22 cellular contexts compared by ENCODE assay signal in genomic region chr11:92035488-92035887, GRCh38.
"Had no signal": no experiment of that assay in that cellular context is flagged by ENCODE, and none has a peak within 500 bp of the region (broad histone marks: within the 10 kb centered on the region; RNA-seq: fewer than 3 reads in every experiment).

No MANE protein-coding gene starts in this region.

- H3K4me1 Mint-ChIP-seq: activated naive CD8-positive, alpha-beta T cell treated with anti-CD3 and anti-CD28 coated beads, Interleukin-2, amount 10 ng/mL, durations not matched to agents 7 days and 5 days; mesothelial cell of epicardium; naive thymus-derived CD8-positive, alpha-beta T cell; neural progenitor cell; stimulated activated naive B cell treated with anti-CD40 and anti-IgM and Interleukin-4, amounts not matched to agents 10 μg/mL and 1 μg/mL and 100 μg/mL, for 72 hours had no signal

- H3K4me1 ChIP-seq: heart right ventricle, left lung, neural progenitor cell, testis, upper lobe of right lung had no signal

- H3K4me3 Mint-ChIP-seq: activated naive CD4-positive, alpha-beta T cell treated with anti-CD3 and anti-CD28 coated beads for 36 hours; activated naive CD8-positive, alpha-beta T cell treated with anti-CD3 and anti-CD28 coated beads, Interleukin-2, amount 10 ng/mL, durations not matched to agents 7 days and 5 days; activated T-cell treated with anti-CD3 and anti-CD28 coated beads, Interleukin-2, amount 50 U/mL, for 72 hours; mesothelial cell of epicardium; naive thymus-derived CD8-positive, alpha-beta T cell; neural progenitor cell; stimulated activated naive B cell treated with anti-CD40 and anti-IgM and Interleukin-4, amounts not matched to agents 10 μg/mL and 1 μg/mL and 100 μg/mL, for 72 hours had no signal

- H3K9me3 Mint-ChIP-seq: neural progenitor cell had no signal

- ATAC-seq: activated T-cell treated with anti-CD3 and anti-CD28 coated beads, Interleukin-2, amount 50 U/mL, for 72 hours; heart right ventricle; left lung; naive thymus-derived CD8-positive, alpha-beta T cell; stimulated activated naive B cell treated with anti-CD40 and anti-IgM and Interleukin-4, amounts not matched to agents 10 μg/mL and 1 μg/mL and 100 μg/mL, for 72 hours; upper lobe of right lung had no signal

- H3K27me3 ChIP-seq: heart right ventricle, left lung, neural progenitor cell, testis, upper lobe of right lung had no signal

- H3K36me3 Mint-ChIP-seq: activated naive CD8-positive, alpha-beta T cell treated with anti-CD3 and anti-CD28 coated beads, Interleukin-2, amount 10 ng/mL, durations not matched to agents 7 days and 5 days; mesothelial cell of epicardium; naive thymus-derived CD8-positive, alpha-beta T cell; neural progenitor cell; stimulated activated naive B cell treated with anti-CD40 and anti-IgM and Interleukin-4, amounts not matched to agents 10 μg/mL and 1 μg/mL and 100 μg/mL, for 72 hours had no signal

- H3K27ac Mint-ChIP-seq: activated naive CD4-positive, alpha-beta T cell treated with anti-CD3 and anti-CD28 coated beads for 36 hours; activated naive CD8-positive, alpha-beta T cell treated with anti-CD3 and anti-CD28 coated beads, Interleukin-2, amount 10 ng/mL, durations not matched to agents 7 days and 5 days; activated T-cell treated with anti-CD3 and anti-CD28 coated beads, Interleukin-2, amount 50 U/mL, for 72 hours; mesothelial cell of epicardium; naive thymus-derived CD8-positive, alpha-beta T cell; neural progenitor cell; stimulated activated naive B cell treated with anti-CD40 and anti-IgM and Interleukin-4, amounts not matched to agents 10 μg/mL and 1 μg/mL and 100 μg/mL, for 72 hours had no signal

- FAIRE-seq: kidney, TTC549 had no signal

- DNase-seq: activated CD4-positive, alpha-beta T cell treated with anti-CD3 and anti-CD28 coated beads for 1 hour; activated effector memory CD4-positive, alpha-beta T cell treated with Interleukin-2 at 50 U/mL for 16 hours; activated naive CD4-positive, alpha-beta T cell treated with anti-CD3 and anti-CD28 coated beads for 36 hours; activated naive CD8-positive, alpha-beta T cell treated with anti-CD3 and anti-CD28 coated beads, Interleukin-2, amount 10 ng/mL, durations not matched to agents 7 days and 5 days; activated T-cell treated with anti-CD3 and anti-CD28 coated beads, Interleukin-2, amount 50 U/mL, for 72 hours; amniotic stem cell; cerebellar nuclear complex; heart right ventricle; kidney; left lung; naive thymus-derived CD8-positive, alpha-beta T cell; retina; stimulated activated CD4-positive, alpha-beta T cell treated with anti-CD3 and anti-CD28 coated beads, Interleukin-2, amount 100 ng/mL, for 48 hours; stimulated activated CD8-positive, alpha-beta memory T cell treated with anti-CD3 and anti-CD28 coated beads, Interleukin-4, amount 100 ng/mL, for 48 hours; stimulated activated naive B cell treated with anti-CD40 and anti-IgM and Interleukin-4, amounts not matched to agents 10 μg/mL and 1 μg/mL and 100 μg/mL, for 72 hours; T-helper 1 cell; testis; upper lobe of right lung had no signal

- H3K27me3 Mint-ChIP-seq: activated naive CD8-positive, alpha-beta T cell treated with anti-CD3 and anti-CD28 coated beads, Interleukin-2, amount 10 ng/mL, durations not matched to agents 7 days and 5 days; naive thymus-derived CD8-positive, alpha-beta T cell; stimulated activated naive B cell treated with anti-CD40 and anti-IgM and Interleukin-4, amounts not matched to agents 10 μg/mL and 1 μg/mL and 100 μg/mL, for 72 hours had no signal

- H3K27ac ChIP-seq: coronary artery, heart right ventricle, left lung, neural progenitor cell, testis, upper lobe of right lung had no signal
